ENCODE assay signal across 7 cellular contexts in the genomic region with DNA sequence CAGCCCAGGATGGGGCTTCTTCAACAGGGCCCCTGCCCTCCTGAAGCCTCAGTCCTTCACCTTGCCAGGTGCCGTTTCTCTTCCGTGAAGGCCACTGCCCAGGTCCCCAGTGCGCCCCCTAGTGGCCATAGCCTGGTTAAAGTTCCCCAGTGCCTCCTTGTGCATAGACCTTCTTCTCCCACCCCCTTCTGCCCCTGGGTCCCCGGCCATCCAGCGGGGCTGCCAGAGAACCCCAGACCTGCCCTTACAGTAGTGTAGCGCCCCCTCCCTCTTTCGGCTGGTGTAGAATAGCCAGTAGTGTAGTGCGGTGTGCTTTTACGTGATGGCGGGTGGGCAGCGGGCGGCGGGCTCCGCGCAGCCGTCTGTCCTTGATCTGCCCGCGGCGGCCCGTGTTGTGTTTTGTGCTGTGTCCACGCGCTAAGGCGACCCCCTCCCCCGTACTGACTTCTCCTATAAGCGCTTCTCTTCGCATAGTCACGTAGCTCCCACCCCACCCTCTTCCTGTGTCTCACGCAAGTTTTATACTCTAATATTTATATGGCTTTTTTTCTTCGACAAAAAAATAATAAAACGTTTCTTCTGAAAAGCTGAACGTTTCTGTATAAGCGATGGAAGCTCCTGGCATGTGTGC. TPM values are rescaled to one million over a fixed set of nuclear protein-coding genes. Genes with fewer than 3 reads are reported as not detected.
A peak's percentile ranks its signal among the peaks of the same experiment; 100 is the strongest.
DNase-seq lines count a peak whose midpoint lies in the region; ATAC-seq and TF ChIP-seq lines count a peak whose summit lies in the region.

No MANE protein-coding gene starts in this region.

- TF ChIP-seq CTCF in GM12873 (IDR thresholded peaks at IDR 0.05; ENCODE audit: insufficient read depth, low read depth, low read length, missing control alignments) = peak; percentile 94

- no peaks in the 10 kb centered on the region for H3K27me3 ChIP-seq in MG63

- DNase-seq in MG63 = peak; percentile 52
- DNase-seq in caudate nucleus (lab: John Stamatoyannopoulos, UW) = peak in 44 of 61 donors; percentile 30 to 82 (median 52)
- DNase-seq in kidney glomerular epithelial cell (lab: John Stamatoyannopoulos, UW) = peak; percentile 23
- peak; percentile 77 to 84 for DNase-seq in stimulated activated CD4-positive, alpha-beta T cell treated with anti-CD3 and anti-CD28 coated beads, Interleukin-1b, Interleukin-23, amount 100 ng/mL, for 4 hours (ENCODE audit: low read depth in 2 of 2)
- no peak for DNase-seq in putamen (ENCODE audit: low spot score)

- ATAC-seq in activated CD4-positive, CD25-positive, alpha-beta regulatory T cell treated with anti-CD3 and anti-CD28 coated beads, Interleukin-2, amount 50 U/mL, for 24 hours = peak; percentile 40 to 43

- peak overlapping the region; percentile 91 for H3K27ac ChIP-seq in caudate nucleus (ENCODE audit: low read depth, low read length)

- H3K36me3 ChIP-seq in MG63 = peaks cover 64% of the 10 kb centered on the region

- H3K4me3 ChIP-seq in MG63 = no peak overlapping the region

- no peaks in the 10 kb centered on the region for H3K9me3 ChIP-seq in MG63

RNA-seq across cellular contexts. Expression of gene PCDHGC5, which starts 23.6 kb away (rescaled TPM):
- total RNA-seq in MG63 (2014; rRNA removed; shearing (Covaris generic); ENCODE audit: low replicate concordance) = 0.46 TPM in 1 of 2 replicates, not detected in the other

RNA-seq across cellular contexts. Expression of gene PCDHGC4, which starts 27.7 kb away (rescaled TPM):
- total RNA-seq in MG63 (2014; rRNA removed; shearing (Covaris generic); ENCODE audit: low replicate concordance) = not detected in 2 replicates

RNA-seq across cellular contexts. Expression of gene PCDHGC3, which starts 36.7 kb away (rescaled TPM):
- total RNA-seq in MG63 (2014; rRNA removed; shearing (Covaris generic); ENCODE audit: low replicate concordance) = 42.3 and 49.8 TPM in 2 replicates
